ENCODE assay signal across 25 cellular contexts in genomic region chr12:39798977-39799376, GRCh38.
"Had no signal": no experiment of that assay in that cellular context is flagged by ENCODE, and none has a peak within 500 bp of the region (broad histone marks: within the 10 kb centered on the region; RNA-seq: fewer than 3 reads in every experiment).

No MANE protein-coding gene starts in this region.

- H3K27me3 ChIP-seq: colonic mucosa, dorsolateral prefrontal cortex, esophagus muscularis mucosa, esophagus squamous epithelium, foreskin keratinocyte, gastrocnemius medialis, gastroesophageal sphincter, heart left ventricle, heart right ventricle had no signal

- H3K4me3 Mint-ChIP-seq: dendritic cell treated with granulocyte-macrophage colony-stimulating factor and Interleukin-4, amounts not matched to agents 40 ng/mL and 50 ng/mL, for 4 days; effector memory CD8-positive, alpha-beta T cell; endodermal cell had no signal

- H3K9me3 Mint-ChIP-seq: dendritic cell treated with granulocyte-macrophage colony-stimulating factor and Interleukin-4, amounts not matched to agents 40 ng/mL and 50 ng/mL, for 4 days; effector memory CD8-positive, alpha-beta T cell; endodermal cell had no signal

- H3K27me3 Mint-ChIP-seq: dendritic cell treated with granulocyte-macrophage colony-stimulating factor and Interleukin-4, amounts not matched to agents 40 ng/mL and 50 ng/mL, for 4 days; effector memory CD8-positive, alpha-beta T cell had no signal

- H3K36me3 ChIP-seq: colonic mucosa, esophagus muscularis mucosa, esophagus squamous epithelium, gastrocnemius medialis, gastroesophageal sphincter, heart left ventricle, heart right ventricle had no signal

- H3K4me1 Mint-ChIP-seq: endodermal cell had no signal

- H3K27ac Mint-ChIP-seq: dendritic cell treated with granulocyte-macrophage colony-stimulating factor and Interleukin-4, amounts not matched to agents 40 ng/mL and 50 ng/mL, for 4 days; effector memory CD8-positive, alpha-beta T cell; endodermal cell had no signal

- H3K4me3 ChIP-seq: colonic mucosa, coronary artery, dorsolateral prefrontal cortex, esophagus muscularis mucosa, esophagus squamous epithelium, gastrocnemius medialis, gastroesophageal sphincter, heart left ventricle, heart right ventricle had no signal

- ATAC-seq: effector memory CD8-positive, alpha-beta T cell; esophagus mucosa; foreskin keratinocyte; gastrocnemius medialis; gastroesophageal sphincter; heart left ventricle; heart right ventricle had no signal

- DNase-seq: colonic mucosa; cortex of kidney; dermis blood vessel endothelial cell; dorsolateral prefrontal cortex; effector CD4-positive, alpha-beta T cell; effector CD8-positive, alpha-beta T cell; effector memory CD4-positive, alpha-beta T cell; effector memory CD8-positive, alpha-beta T cell; endodermal cell; erythroblast; esophagus squamous epithelium; foreskin fibroblast; foreskin keratinocyte; foreskin melanocyte; gastrocnemius medialis; glutamatergic neuron; head of caudate nucleus; heart left ventricle; heart right ventricle had no signal

- H3K27ac ChIP-seq: colonic mucosa, coronary artery, dorsolateral prefrontal cortex, epithelial cell of prostate, esophagus muscularis mucosa, esophagus squamous epithelium, foreskin keratinocyte, gastrocnemius medialis, gastroesophageal sphincter, heart left ventricle, heart right ventricle had no signal

- H3K4me1 ChIP-seq: colonic mucosa, esophagus muscularis mucosa, esophagus squamous epithelium, foreskin keratinocyte, gastrocnemius medialis, gastroesophageal sphincter, heart left ventricle, heart right ventricle had no signal

- H3K9me3 ChIP-seq: colonic mucosa, esophagus muscularis mucosa, esophagus squamous epithelium, gastrocnemius medialis, gastroesophageal sphincter, heart left ventricle, heart right ventricle had no signal
